Comparison of ENCODE assay signal across 19 cellular contexts in genomic region chr3:184344579-184345350, GRCh38. TPM values are rescaled to one million over a fixed set of nuclear protein-coding genes. Genes with fewer than 3 reads are reported as not detected.
A peak's percentile ranks its signal among the peaks of the same experiment; 100 is the strongest.
DNase-seq lines count a peak whose midpoint lies in the region; ATAC-seq and TF ChIP-seq lines count a peak whose summit lies in the region.
"Had no signal": no experiment of that assay in that cellular context is flagged by ENCODE, and none has a peak within 500 bp of the region (broad histone marks: within the 10 kb centered on the region; RNA-seq: fewer than 3 reads in every experiment).

No MANE protein-coding gene starts in this region.

- H3K27ac ChIP-seq in left ventricle myocardium inferior (replicated peaks) (peak overlapping the region; percentile 61), caudate nucleus (ENCODE audit: low read depth, low read length) (peak overlapping the region; percentile 75), mesendoderm (ENCODE audit: low read depth, low read length) (no peak overlapping the region), transverse colon (peak overlapping the region in 3 of 4 donors; percentile 70 to 76 (median 71))
- H3K27ac ChIP-seq: epithelial cell of prostate, KMS-11 had no signal

- H2AK5ac ChIP-seq in mesendoderm (ENCODE audit: low read length), result no peak overlapping the region

- H3K79me1 ChIP-seq in mesendoderm (ENCODE audit: low read length), result no peaks in the 10 kb centered on the region

- H3K9me3 ChIP-seq in left ventricle myocardium inferior (replicated peaks), result no peaks in the 10 kb centered on the region
- no peaks in the 10 kb centered on the region for H3K9me3 ChIP-seq in transverse colon
- H3K9me3 ChIP-seq: BLaER1 treated with 17β-estradiol and CSF1 and Interleukin-3, amounts not matched to agents 10 nM and 100 nM; Peyer's patch had no signal

- H4K8ac ChIP-seq in mesendoderm (ENCODE audit: low read depth, low read length), result no peak overlapping the region

- no peak for TF ChIP-seq POLR2A in transverse colon (IDR thresholded peaks at IDR 0.05)

- H3K9ac ChIP-seq in mesendoderm (ENCODE audit: low read length), result no peak overlapping the region
- H3K9ac ChIP-seq: KMS-11 had no signal

- intact Hi-C loops in left ventricle myocardium inferior (cut with micrococcal nuclease), result no loop called here
- intact Hi-C loops in left cardiac atrium (cut with DNase I), result no loop called here
- intact Hi-C loops in transverse colon (cut with DNase I; ENCODE audit: low total_unique reads), result no loop called here

- no peak overlapping the region for H3K18ac ChIP-seq in mesendoderm (ENCODE audit: low read length)

- H3K4me1 ChIP-seq in left ventricle myocardium inferior (peaks cover 18% of the 10 kb centered on the region), mesendoderm (ENCODE audit: control insufficient read depth, low read depth, low read length) (peaks cover 4% of the 10 kb centered on the region), transverse colon (peaks cover 5 to 14% (median 7%) of the 10 kb centered on the region in 4 donors)

- no peak overlapping the region for H3K4me2 ChIP-seq in mesendoderm (ENCODE audit: low read length)
- H3K4me2 ChIP-seq: KMS-11 had no signal

- no peaks in the 10 kb centered on the region for H3K79me2 ChIP-seq in mesendoderm (ENCODE audit: control insufficient read depth, insufficient read depth, low read length)

- peak overlapping the region; percentile 15 for H3K56ac ChIP-seq in mesendoderm (ENCODE audit: low read length)

- in situ Hi-C loops in transverse colon (cut with MboI; ENCODE audit: low pct_ligation_motif_present in 1 of 4, low pct_unique_long_range_greater_than_20kb in 1 of 4, low sequenced_read_pairs in 3 of 4), result no loop called here

- no peak for DNase-seq in left ventricle myocardium inferior
- no peak for DNase-seq in left cardiac atrium
- peak in 1 of 61 donors; percentile 21 for DNase-seq in caudate nucleus (lab: John Stamatoyannopoulos, UW)
- DNase-seq in mesendoderm, result no peak
- DNase-seq in transverse colon, result no peak
- no peak for DNase-seq in GOT3 (lab: John Stamatoyannopoulos, UW)
- DNase-seq: activated CD4-positive, alpha-beta T cell treated with anti-CD3 and anti-CD28 coated beads, Interleukin-2, amount 50 U/mL, for 48 hours; activated gamma-delta T cell; natural killer cell; stimulated activated naive CD4-positive, alpha-beta T cell treated with Interleukin-2 at 50 U/mL for 16 hours had no signal

- peaks cover 42% of the 10 kb centered on the region for H3K36me3 ChIP-seq in left ventricle myocardium inferior
- peaks cover 5% of the 10 kb centered on the region for H3K36me3 ChIP-seq in mesendoderm (ENCODE audit: control insufficient read depth, insufficient read depth, low read length)
- peaks cover 0 to 19% (median 6%) of the 10 kb centered on the region in 4 donors for H3K36me3 ChIP-seq in transverse colon

- H3K4ac ChIP-seq in mesendoderm (ENCODE audit: low read depth, low read length), result no peak overlapping the region

- H2BK5ac ChIP-seq in mesendoderm (ENCODE audit: low read length), result no peak overlapping the region

- no CpG with 5 or more reads among the region's 24 CpGs for WGBS in mesendoderm (ENCODE audit: extremely low coverage, insufficient coverage, low lambda C conversion rate)
- WGBS in transverse colon (ENCODE audit: low coverage in 1 of 2), 2 donors, result 87% methylated on average over 23 of the region's 24 CpGs; no CpG with 5 or more reads in 1 of the 2 donors

- TF ChIP-seq CTCF in left ventricle myocardium inferior (IDR thresholded peaks at IDR 0.05; ENCODE audit: borderline replicate concordance) (no peak), transverse colon (IDR thresholded peaks at IDR 0.05) (no peak)

- H4K5ac ChIP-seq in mesendoderm (ENCODE audit: low read length), result no peak overlapping the region

- H2BK15ac ChIP-seq in mesendoderm (replicated peaks; ENCODE audit: low read depth), result no peak overlapping the region

- TF ChIP-seq EP300 in transverse colon (IDR thresholded peaks at IDR 0.05; ENCODE audit: low read depth), result no peak

- ATAC-seq in left cardiac atrium (no peak), GM21423 (IDR thresholded peaks at IDR 0.05; ENCODE audit: unreplicated experiment) (no peak), GM21825 (IDR thresholded peaks at IDR 0.05; ENCODE audit: unreplicated experiment) (no peak)

- H3K27me3 ChIP-seq in left ventricle myocardium inferior (ENCODE audit: low read depth) (no peaks in the 10 kb centered on the region), mesendoderm (ENCODE audit: insufficient read depth, low read length, poor library complexity) (no peaks in the 10 kb centered on the region), transverse colon (no peaks in the 10 kb centered on the region)
- H3K27me3 ChIP-seq: BLaER1 treated with 17β-estradiol and CSF1 and Interleukin-3, amounts not matched to agents 10 nM and 100 nM; Peyer's patch had no signal

- H3K4me3 ChIP-seq in left ventricle myocardium inferior, result no peak overlapping the region
- no peak overlapping the region for H3K4me3 ChIP-seq in mesendoderm (ENCODE audit: low read length)
- no peak overlapping the region for H3K4me3 ChIP-seq in transverse colon
- H3K4me3 ChIP-seq: BLaER1 treated with 17β-estradiol and CSF1 and Interleukin-3, amounts not matched to agents 10 nM and 100 nM; Peyer's patch; skin epidermis had no signal

- no peak overlapping the region for H2BK120ac ChIP-seq in mesendoderm (ENCODE audit: low read depth, low read length)

- H3K23ac ChIP-seq in mesendoderm (ENCODE audit: low read length), result no peak overlapping the region

RNA-seq across cellular contexts. Expression of gene FAM131A, which starts 7.4 kb away (rescaled TPM):
- total RNA-seq in left ventricle myocardium inferior, result 30.2 TPM
- 10 to 100 TPM; 21.0 to 31.1 TPM for total RNA-seq in left cardiac atrium
- polyA plus RNA-seq in mesendoderm (2013, experiment 1 of 2), result 4.8 TPM
- 5.1 TPM for polyA plus RNA-seq in mesendoderm (2013, experiment 2 of 2)
- 10 to 100 TPM; 18.5 to 41.1 (median 28.8) TPM for total RNA-seq in transverse colon

RNA-seq across cellular contexts. Expression of gene CLCN2, which starts 16.6 kb away (rescaled TPM):
- total RNA-seq in left ventricle myocardium inferior (1.7 TPM), left cardiac atrium (1 to 10 TPM; 2.3 to 2.6 TPM), transverse colon (100 to 1,000 TPM in 1 of 4 donors, 10 to 100 TPM in 3; 13.7 to 246 (median 73.1) TPM)
- 3.7 TPM for polyA plus RNA-seq in mesendoderm (2013, experiment 1 of 2)
- 3.9 TPM for polyA plus RNA-seq in mesendoderm (2013, experiment 2 of 2)

RNA-seq across cellular contexts. Expression of gene POLR2H, which starts 16.7 kb away (rescaled TPM):
- total RNA-seq in left ventricle myocardium inferior, result 24.3 TPM
- total RNA-seq in left cardiac atrium, result 10 to 100 TPM; 26.8 to 34.4 TPM
- polyA plus RNA-seq in mesendoderm (2013, experiment 1 of 2), result 89.1 TPM
- 91.1 TPM for polyA plus RNA-seq in mesendoderm (2013, experiment 2 of 2)
- total RNA-seq in transverse colon, result 100 to 1,000 TPM in 3 of 4 donors, 10 to 100 TPM in 1; 74.4 to 206 (median 146) TPM

RNA-seq across cellular contexts. Expression of gene EIF4G1, which starts 30.4 kb away (rescaled TPM):
- 224 TPM for total RNA-seq in left ventricle myocardium inferior
- 100 to 1,000 TPM; 229 to 275 TPM for total RNA-seq in left cardiac atrium
- polyA plus RNA-seq in mesendoderm (2013, experiment 1 of 2), result 364 TPM
- polyA plus RNA-seq in mesendoderm (2013, experiment 2 of 2), result 356 TPM
- total RNA-seq in transverse colon, result 100 to 1,000 TPM; 135 to 453 (median 217) TPM

RNA-seq across cellular contexts. Expression of gene THPO, which starts 33.2 kb away (rescaled TPM):
- total RNA-seq in left ventricle myocardium inferior (0.11 TPM), left cardiac atrium (under 1 TPM; 0.50 to 0.58 TPM), transverse colon (not detected)
- 0.44 TPM for polyA plus RNA-seq in mesendoderm (2013, experiment 1 of 2)
- 0.60 TPM for polyA plus RNA-seq in mesendoderm (2013, experiment 2 of 2)
- total RNA-seq: natural killer cell; T-helper 2 cell treated with Interferon-gamma antibody and Interleukin-4, amounts not matched to agents 100 ng/mL and 5 ng/mL, for 36 hours had no signal
- polyA plus RNA-seq: keratinocyte had no signal
